In genomic region chr5:179559280-179560252, GRCh38 we compare ENCODE assay signal across 1 cellular context.
TF ChIP-seq lines count a peak whose summit lies in the region.

No MANE protein-coding gene starts in this region.

TF ChIP-seq in HepG2, 621 proteins besides CTCF, POLR2A, EP300 and RAD21 (continued from another document and continues in another):
- TF ChIP-seq ZHX2 (IDR thresholded peaks at IDR 0.05; ENCODE audit: low read depth) (no peak), ZHX2 (CRISPR knock-in tag; IDR thresholded peaks at IDR 0.05; ENCODE audit: borderline replicate concordance) (no peak), ZNF646 (CRISPR knock-in tag; IDR thresholded peaks at IDR 0.05) (no peak), IRF2 (CRISPR knock-in tag; IDR thresholded peaks at IDR 0.05) (no peak), JUN (CRISPR knock-in tag; IDR thresholded peaks at IDR 0.05) (no peak), ZBTB33 (CRISPR knock-in tag; IDR thresholded peaks at IDR 0.05) (no peak), ZBTB40 (IDR thresholded peaks at IDR 0.05) (no peak), ZBTB40 (CRISPR knock-in tag; IDR thresholded peaks at IDR 0.05) (no peak), ELK4 (CRISPR knock-in tag; IDR thresholded peaks at IDR 0.05; ENCODE audit: borderline replicate concordance) (no peak), ZBTB8A (CRISPR knock-in tag; IDR thresholded peaks at IDR 0.05; ENCODE audit: borderline replicate concordance, low read depth) (no peak), GTF3A (CRISPR knock-in tag; conservative IDR thresholded peaks at IDR 0.05) (no peak), THAP11 (CRISPR knock-in tag; IDR thresholded peaks at IDR 0.05) (peak; percentile 71), NCOA1 (CRISPR knock-in tag; IDR thresholded peaks at IDR 0.05) (no peak), DDIT3 (CRISPR knock-in tag; IDR thresholded peaks at IDR 0.05) (no peak), ZFAT (CRISPR knock-in tag; conservative IDR thresholded peaks at IDR 0.05) (no peak)
- TF ChIP-seq, protein P1, sequence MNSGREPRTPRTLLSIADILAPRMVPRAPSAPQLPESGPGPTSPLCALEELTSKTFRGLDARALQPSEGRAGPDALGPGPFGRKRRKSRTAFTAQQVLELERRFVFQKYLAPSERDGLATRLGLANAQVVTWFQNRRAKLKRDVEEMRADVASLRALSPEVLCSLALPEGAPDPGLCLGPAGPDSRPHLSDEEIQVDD (CRISPR knock-in tag; IDR thresholded peaks at IDR 0.05; ENCODE audit: borderline replicate concordance) = no peak
- TF ChIP-seq, protein P2, sequence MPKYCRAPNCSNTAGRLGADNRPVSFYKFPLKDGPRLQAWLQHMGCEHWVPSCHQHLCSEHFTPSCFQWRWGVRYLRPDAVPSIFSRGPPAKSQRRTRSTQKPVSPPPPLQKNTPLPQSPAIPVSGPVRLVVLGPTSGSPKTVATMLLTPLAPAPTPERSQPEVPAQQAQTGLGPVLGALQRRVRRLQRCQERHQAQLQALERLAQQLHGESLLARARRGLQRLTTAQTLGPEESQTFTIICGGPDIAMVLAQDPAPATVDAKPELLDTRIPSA (CRISPR knock-in tag; IDR thresholded peaks at IDR 0.05; ENCODE audit: borderline replicate concordance) = no peak
- TF ChIP-seq, protein P3, sequence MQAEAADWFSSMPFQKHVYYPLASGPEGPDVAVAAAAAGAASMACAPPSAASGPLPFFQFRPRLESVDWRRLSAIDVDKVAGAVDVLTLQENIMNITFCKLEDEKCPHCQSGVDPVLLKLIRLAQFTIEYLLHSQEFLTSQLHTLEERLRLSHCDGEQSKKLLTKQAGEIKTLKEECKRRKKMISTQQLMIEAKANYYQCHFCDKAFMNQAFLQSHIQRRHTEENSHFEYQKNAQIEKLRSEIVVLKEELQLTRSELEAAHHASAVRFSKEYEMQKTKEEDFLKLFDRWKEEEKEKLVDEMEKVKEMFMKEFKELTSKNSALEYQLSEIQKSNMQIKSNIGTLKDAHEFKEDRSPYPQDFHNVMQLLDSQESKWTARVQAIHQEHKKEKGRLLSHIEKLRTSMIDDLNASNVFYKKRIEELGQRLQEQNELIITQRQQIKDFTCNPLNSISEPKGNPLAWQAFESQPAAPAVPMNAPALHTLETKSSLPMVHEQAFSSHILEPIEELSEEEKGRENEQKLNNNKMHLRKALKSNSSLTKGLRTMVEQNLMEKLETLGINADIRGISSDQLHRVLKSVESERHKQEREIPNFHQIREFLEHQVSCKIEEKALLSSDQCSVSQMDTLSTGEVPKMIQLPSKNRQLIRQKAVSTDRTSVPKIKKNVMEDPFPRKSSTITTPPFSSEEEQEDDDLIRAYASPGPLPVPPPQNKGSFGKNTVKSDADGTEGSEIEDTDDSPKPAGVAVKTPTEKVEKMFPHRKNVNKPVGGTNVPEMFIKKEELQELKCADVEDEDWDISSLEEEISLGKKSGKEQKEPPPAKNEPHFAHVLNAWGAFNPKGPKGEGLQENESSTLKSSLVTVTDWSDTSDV (CRISPR knock-in tag; IDR thresholded peaks at IDR 0.05) = no peak
